In the genomic region with DNA sequence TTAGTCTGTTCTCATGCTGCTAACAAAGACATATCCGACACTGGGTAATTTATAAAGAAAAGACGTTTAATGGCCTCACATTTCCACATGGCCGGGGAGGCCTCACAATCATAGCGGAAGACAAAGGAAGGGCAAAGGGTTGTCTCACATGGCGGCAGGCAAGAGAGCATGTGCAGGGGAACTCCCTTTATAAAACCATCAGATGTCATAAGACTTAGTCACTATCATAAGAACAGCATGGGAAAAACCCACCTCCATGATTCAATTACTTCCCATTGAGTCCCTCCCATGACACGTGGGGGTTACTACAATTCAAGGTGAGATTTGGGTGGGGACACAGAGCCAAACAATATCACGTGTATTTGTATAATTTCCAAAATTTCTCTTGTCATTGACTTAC, we compare ENCODE assay signal across 21 cellular contexts. TPM values are rescaled to one million over a fixed set of nuclear protein-coding genes. Genes with fewer than 3 reads are reported as not detected.
DNase-seq lines count a peak whose midpoint lies in the region; ATAC-seq, FAIRE-seq and TF ChIP-seq lines count a peak whose summit lies in the region.
"Had no signal": no experiment of that assay in that cellular context is flagged by ENCODE, and none has a peak within 500 bp of the region (broad histone marks: within the 10 kb centered on the region; RNA-seq: fewer than 3 reads in every experiment).

No MANE protein-coding gene starts in this region.

- H2AFZ ChIP-seq in astrocyte (ENCODE audit: low read depth, low read length): no peak overlapping the region

- intact Hi-C loops in aorta (cut with DNase I) (no loop called here), lower lobe of right lung (cut with DNase I) (no loop called here)

- H3K27me3 Mint-ChIP-seq in astrocyte (ENCODE audit: low read depth, unreplicated experiment) (no peaks in the 10 kb centered on the region), WTC11 (ENCODE audit: low read depth) (peaks cover 7% of the 10 kb centered on the region)

- H3K27ac Mint-ChIP-seq in astrocyte (ENCODE audit: unreplicated experiment): no peak overlapping the region
- H3K27ac Mint-ChIP-seq in WTC11: no peak overlapping the region
- H3K27ac Mint-ChIP-seq: H9, nephron progenitor cell had no signal

- ATAC-seq in aorta (ENCODE audit: low FRiP score) (no peak), lower lobe of right lung (no peak), WTC11 (no peak)
- ATAC-seq: A549 had no signal

- no peak for FAIRE-seq in astrocyte (lab: Jason Lieb, UNC)
- FAIRE-seq: A549 had no signal

- 93% methylated on average over 7 of the region's 7 CpGs for WGBS in aorta, 2 donors

- H3K9me3 ChIP-seq in astrocyte (ENCODE audit: insufficient read depth, low read depth, low read length) (no peaks in the 10 kb centered on the region), aorta (ENCODE audit: control insufficient read depth, low read length) (no peaks in the 10 kb centered on the region), lower lobe of right lung (no peaks in the 10 kb centered on the region)
- H3K9me3 ChIP-seq: A549, pancreas, SJCRH30 had no signal

- H4K20me1 ChIP-seq in astrocyte (ENCODE audit: insufficient read depth, low read length): no peaks in the 10 kb centered on the region

- H3K36me3 Mint-ChIP-seq in astrocyte (ENCODE audit: low read depth, unreplicated experiment) (no peaks in the 10 kb centered on the region), WTC11 (peaks cover 4% of the 10 kb centered on the region)

- H3K27me3 ChIP-seq in astrocyte (ENCODE audit: insufficient read depth, low read length) (no peaks in the 10 kb centered on the region), aorta (ENCODE audit: control insufficient read depth in 1 of 2, insufficient read depth in 2 of 2, low read length in 1 of 2) (no peaks in the 10 kb centered on the region), lower lobe of right lung (ENCODE audit: low read depth) (no peaks in the 10 kb centered on the region)
- H3K27me3 ChIP-seq: pancreas, SJCRH30, spleen had no signal

- H3K79me2 ChIP-seq in astrocyte (ENCODE audit: insufficient read depth, low read length): no peaks in the 10 kb centered on the region

- H3K4me1 Mint-ChIP-seq in astrocyte (ENCODE audit: low read depth, unreplicated experiment) (no peaks in the 10 kb centered on the region), WTC11 (peaks cover 6% of the 10 kb centered on the region)
- H3K4me1 Mint-ChIP-seq: central memory CD8-positive, alpha-beta T cell; H9; nephron progenitor cell had no signal

- DNase-seq in activated CD4-positive, alpha-beta T cell treated with anti-CD3 and anti-CD28 coated beads for 48 hours: peak; percentile 9
- DNase-seq in activated CD4-positive, alpha-beta T cell treated with anti-CD3 and anti-CD28 coated beads for 1 hour: no peak
- DNase-seq in EL (peak; percentile 22), astrocyte (ENCODE audit: low read depth) (peak; percentile 35), glomerular visceral epithelial cell (ENCODE audit: extremely low spot score) (peak; percentile 23), aorta (no peak), lower lobe of right lung (no peak), WTC11 (ENCODE audit: low spot score) (no peak)
- DNase-seq: activated CD4-positive, CD25-positive, alpha-beta regulatory T cell; activated effector memory CD4-positive, alpha-beta T cell treated with anti-CD3 and anti-CD28 coated beads, Interleukin-2, amount 50 U/mL, for 16 hours; H9; kidney; NCI-H2029 treated with DMSO at 0.1 percent for 48 hours; NCI-H2227 treated with DMSO at 0.1 percent for 48 hours; nephron progenitor cell; spleen had no signal

- H3K9ac ChIP-seq in astrocyte (ENCODE audit: low read length): no peak overlapping the region

- CTCF ChIA-PET in WTC11 (lab: Charles Lee): no interaction called here

- H3K27ac ChIP-seq in astrocyte (ENCODE audit: low read depth, low read length) (no peak overlapping the region), aorta (ENCODE audit: low read depth in 1 of 2, low read length in 2 of 2) (no peak overlapping the region), lower lobe of right lung (no peak overlapping the region)
- H3K27ac ChIP-seq: A549, pancreas, SJCRH30, spleen had no signal

- H3K4me2 ChIP-seq in astrocyte (ENCODE audit: low read length): no peak overlapping the region
- H3K4me2 ChIP-seq: A549 had no signal

- no peak overlapping the region for H3K4me3 ChIP-seq in astrocyte (ENCODE audit: insufficient read depth, low read depth, low read length)
- H3K4me3 ChIP-seq in aorta (ENCODE audit: low read length in 2 of 2): no peak overlapping the region
- H3K4me3 ChIP-seq in lower lobe of right lung: no peak overlapping the region
- H3K4me3 ChIP-seq: A549, pancreas, SJCRH30, spleen had no signal

- POLR2A ChIA-PET in WTC11 (lab: Charles Lee): no interaction called here

- no peak for TF ChIP-seq CTCF in astrocyte (IDR thresholded peaks at IDR 0.05; ENCODE audit: insufficient read depth, low read depth, low read length)
- TF ChIP-seq CTCF in lower lobe of right lung (IDR thresholded peaks at IDR 0.05): no peak
- no peak for TF ChIP-seq CTCF in WTC11 (IDR thresholded peaks at IDR 0.05)

- H3K4me3 Mint-ChIP-seq in astrocyte (ENCODE audit: unreplicated experiment) (no peak overlapping the region), WTC11 (no peak overlapping the region)
- H3K4me3 Mint-ChIP-seq: central memory CD8-positive, alpha-beta T cell; H9; nephron progenitor cell had no signal

- H3K9me3 Mint-ChIP-seq in astrocyte (ENCODE audit: unreplicated experiment) (no peaks in the 10 kb centered on the region), WTC11 (peaks cover 10% of the 10 kb centered on the region)

- H3K36me3 ChIP-seq in astrocyte (ENCODE audit: insufficient read depth, low read length): no peaks in the 10 kb centered on the region
- no peaks in the 10 kb centered on the region for H3K36me3 ChIP-seq in aorta (ENCODE audit: control insufficient read depth in 1 of 2, insufficient read depth in 2 of 2, low read length in 1 of 2)
- H3K36me3 ChIP-seq in lower lobe of right lung: no peaks in the 10 kb centered on the region
- H3K36me3 ChIP-seq: pancreas, SJCRH30, spleen had no signal

- H3K4me1 ChIP-seq in astrocyte (ENCODE audit: insufficient read depth, low read length) (no peaks in the 10 kb centered on the region), aorta (ENCODE audit: control insufficient read depth in 1 of 2, insufficient read depth in 2 of 2, low read length in 2 of 2) (no peaks in the 10 kb centered on the region), lower lobe of right lung (no peaks in the 10 kb centered on the region)
- H3K4me1 ChIP-seq: A549, pancreas, SJCRH30, spleen had no signal

TF ChIP-seq in WTC11, 78 proteins besides CTCF, POLR2A, EP300 and RAD21 (continues in another document):
- TF ChIP-seq, protein P1, sequence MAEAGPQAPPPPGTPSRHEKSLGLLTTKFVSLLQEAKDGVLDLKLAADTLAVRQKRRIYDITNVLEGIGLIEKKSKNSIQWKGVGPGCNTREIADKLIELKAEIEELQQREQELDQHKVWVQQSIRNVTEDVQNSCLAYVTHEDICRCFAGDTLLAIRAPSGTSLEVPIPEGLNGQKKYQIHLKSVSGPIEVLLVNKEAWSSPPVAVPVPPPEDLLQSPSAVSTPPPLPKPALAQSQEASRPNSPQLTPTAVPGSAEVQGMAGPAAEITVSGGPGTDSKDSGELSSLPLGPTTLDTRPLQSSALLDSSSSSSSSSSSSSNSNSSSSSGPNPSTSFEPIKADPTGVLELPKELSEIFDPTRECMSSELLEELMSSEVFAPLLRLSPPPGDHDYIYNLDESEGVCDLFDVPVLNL (CRISPR knock-in tag; IDR thresholded peaks at IDR 0.05; ENCODE audit: borderline replicate concordance, low read depth): no peak
- TF ChIP-seq GRHL2 (CRISPR knock-in tag; IDR thresholded peaks at IDR 0.05; ENCODE audit: insufficient replicate concordance, severe bottlenecking): no peak
- TF ChIP-seq TP53 (CRISPR knock-in tag; IDR thresholded peaks at IDR 0.05): no peak
- no peak for TF ChIP-seq STAT6 (CRISPR knock-in tag; conservative IDR thresholded peaks at IDR 0.05; ENCODE audit: low read depth)
- TF ChIP-seq ZNF317 (CRISPR knock-in tag; IDR thresholded peaks at IDR 0.05; ENCODE audit: borderline replicate concordance, low read depth): no peak
- TF ChIP-seq SMAD4 (CRISPR knock-in tag; IDR thresholded peaks at IDR 0.05): no peak
- no peak for TF ChIP-seq MAX (CRISPR knock-in tag; IDR thresholded peaks at IDR 0.05)
- TF ChIP-seq NFYB (CRISPR knock-in tag; conservative IDR thresholded peaks at IDR 0.05; ENCODE audit: low read depth): no peak
- TF ChIP-seq KAT7 (CRISPR knock-in tag; IDR thresholded peaks at IDR 0.05; ENCODE audit: borderline replicate concordance): no peak
- TF ChIP-seq ETV6 (CRISPR knock-in tag; IDR thresholded peaks at IDR 0.05): no peak

RNA-seq across cellular contexts. Expression of gene LMNTD1, which starts 5.5 kb away (rescaled TPM):
- total RNA-seq in astrocyte: not detected in 2 replicates
- total RNA-seq in aorta: not detected
- polyA plus RNA-seq in aorta: not detected
- total RNA-seq in lower lobe of right lung: 2.6 TPM
- not detected in 3 replicates for total RNA-seq in WTC11 (2021)
- total RNA-seq: H9, kidney, SJCRH30, spleen, subcutaneous adipose tissue had no signal
- polyA plus RNA-seq: A549 had no signal

Comparison
In these comparisons a context has a peak if more than half of its experiments do, and no peak if none do; other contexts are left out.
1. DNase-seq: peak in activated CD4-positive, alpha-beta T cell treated with anti-CD3 and anti-CD28 coated beads for 48 hours (single experiment), EL (single experiment), astrocyte (single experiment) and glomerular visceral epithelial cell (single experiment); none in activated CD4-positive, alpha-beta T cell treated with anti-CD3 and anti-CD28 coated beads for 1 hour (single experiment), aorta (0 of 2), lower lobe of right lung (single experiment) and WTC11 (single experiment).